ENCODE assay signal across 16 cellular contexts in genomic region chr17:38707678-38708351, GRCh38. TPM values are rescaled to one million over a fixed set of nuclear protein-coding genes. Genes with fewer than 3 reads are reported as not detected.
DNase-seq lines count a peak whose midpoint lies in the region; ATAC-seq and TF ChIP-seq lines count a peak whose summit lies in the region.
"Had no signal": no experiment of that assay in that cellular context is flagged by ENCODE, and none has a peak within 500 bp of the region (broad histone marks: within the 10 kb centered on the region; RNA-seq: fewer than 3 reads in every experiment).

No MANE protein-coding gene starts in this region.

- no peaks in the 10 kb centered on the region for H3K27me3 Mint-ChIP-seq in CD4-positive, CD25-positive, alpha-beta regulatory T cell
- H3K27me3 Mint-ChIP-seq in activated CD8-positive, alpha-beta T cell treated with anti-CD3 and anti-CD28 coated beads for 36 hours: no peaks in the 10 kb centered on the region
- no peaks in the 10 kb centered on the region for H3K27me3 Mint-ChIP-seq in naive B cell
- H3K27me3 Mint-ChIP-seq: dendritic cell treated with granulocyte-macrophage colony-stimulating factor and Interleukin-4, amounts not matched to agents 40 ng/mL and 50 ng/mL, for 4 days had no signal

- no peak for TF ChIP-seq CTCF in GM06990 (IDR thresholded peaks at IDR 0.05; ENCODE audit: insufficient read depth, low read length, poor library complexity, severe bottlenecking)
- no peak for TF ChIP-seq CTCF in activated CD8-positive, alpha-beta T cell treated with anti-CD3 and anti-CD28 coated beads for 36 hours (IDR thresholded peaks at IDR 0.05)

- no peak for ATAC-seq in CD4-positive, CD25-positive, alpha-beta regulatory T cell (ENCODE audit: low read depth in 2 of 2)
- ATAC-seq in activated CD8-positive, alpha-beta T cell treated with anti-CD3 and anti-CD28 coated beads for 36 hours: no peak
- no peak for ATAC-seq in naive B cell (ENCODE audit: low read depth in 2 of 2)
- ATAC-seq in GM21515 (IDR thresholded peaks at IDR 0.05; ENCODE audit: unreplicated experiment): no peak
- ATAC-seq in GM21825 (IDR thresholded peaks at IDR 0.05; ENCODE audit: unreplicated experiment): no peak
- ATAC-seq: activated CD4-positive, CD25-positive, alpha-beta regulatory T cell treated with anti-CD3 and anti-CD28 coated beads, Interleukin-2, amount 50 U/mL, for 24 hours; mucosa of descending colon; sciatic nerve had no signal

- POLR2A ChIA-PET in activated CD8-positive, alpha-beta T cell treated with anti-CD3 and anti-CD28 coated beads for 36 hours (lab: Charles Lee): interaction anchor here (0.8 to 18.4 kb wide), 6 partner anchors 14 to 31 kb away, joined by 3 to 390 read pairs (median 5); partner anchors contain the start of gene CISD3

- peaks cover 12 to 66% (median 26%) of the 10 kb centered on the region in 4 donors for H3K4me1 Mint-ChIP-seq in CD4-positive, CD25-positive, alpha-beta regulatory T cell
- peaks cover 52% of the 10 kb centered on the region for H3K4me1 Mint-ChIP-seq in activated CD8-positive, alpha-beta T cell treated with anti-CD3 and anti-CD28 coated beads for 36 hours (ENCODE audit: low read depth)
- peaks cover 57 to 73% (median 63%) of the 10 kb centered on the region in 3 donors for H3K4me1 Mint-ChIP-seq in naive B cell

- peaks cover 32% of the 10 kb centered on the region for H3K36me3 Mint-ChIP-seq in CD4-positive, CD25-positive, alpha-beta regulatory T cell
- peaks cover 66% of the 10 kb centered on the region for H3K36me3 Mint-ChIP-seq in activated CD8-positive, alpha-beta T cell treated with anti-CD3 and anti-CD28 coated beads for 36 hours (ENCODE audit: low read depth)
- peaks cover 0 to 16% of the 10 kb centered on the region in 2 donors for H3K36me3 Mint-ChIP-seq in naive B cell

- H3K27me3 ChIP-seq in CD4-positive, CD25-positive, alpha-beta regulatory T cell (ENCODE audit: control insufficient read depth, insufficient read depth, low read length): no peaks in the 10 kb centered on the region
- no peaks in the 10 kb centered on the region for H3K27me3 ChIP-seq in GM06990 (replicated peaks; ENCODE audit: control insufficient read depth, insufficient read depth, low read length)
- H3K27me3 ChIP-seq: adrenal gland, tibial artery had no signal

- peak overlapping the region; percentile 65 to 85 (median 69) for H3K27ac Mint-ChIP-seq in CD4-positive, CD25-positive, alpha-beta regulatory T cell
- peak overlapping the region; percentile 90 for H3K27ac Mint-ChIP-seq in activated CD8-positive, alpha-beta T cell treated with anti-CD3 and anti-CD28 coated beads for 36 hours
- H3K27ac Mint-ChIP-seq in naive B cell: peak overlapping the region in 4 of 6 donors; percentile 24 to 59 (median 58)
- H3K27ac Mint-ChIP-seq: dendritic cell treated with granulocyte-macrophage colony-stimulating factor and Interleukin-4, amounts not matched to agents 40 ng/mL and 50 ng/mL, for 4 days had no signal

- intact Hi-C loops in activated CD8-positive, alpha-beta T cell treated with anti-CD3 and anti-CD28 coated beads for 36 hours (cut with micrococcal nuclease): no loop called here

- H3K27ac ChIP-seq in CD4-positive, CD25-positive, alpha-beta regulatory T cell (ENCODE audit: insufficient read depth, low read length, poor library complexity, severe bottlenecking): peak overlapping the region; percentile 76

- H3K36me3 ChIP-seq in CD4-positive, CD25-positive, alpha-beta regulatory T cell (ENCODE audit: control insufficient read depth, insufficient read depth, low read length): peaks cover 47% of the 10 kb centered on the region
- H3K36me3 ChIP-seq in GM06990 (ENCODE audit: control insufficient read depth, insufficient read depth, low read length): peaks cover 25% of the 10 kb centered on the region

- H3K9me3 ChIP-seq in CD4-positive, CD25-positive, alpha-beta regulatory T cell (ENCODE audit: control insufficient read depth in 2 of 2, low read length in 2 of 2): no peaks in the 10 kb centered on the region
- H3K9me3 ChIP-seq: adrenal gland, mucosa of descending colon, tibial artery had no signal

- H3K4me1 ChIP-seq in CD4-positive, CD25-positive, alpha-beta regulatory T cell (ENCODE audit: control insufficient read depth, insufficient read depth, low read length, poor library complexity, severe bottlenecking): peaks cover 48% of the 10 kb centered on the region

- CTCF ChIA-PET in activated CD8-positive, alpha-beta T cell treated with anti-CD3 and anti-CD28 coated beads for 36 hours (lab: Charles Lee): interaction anchor here (1.7 to 3.6 kb wide), 3 partner anchors 21 to 31 kb away, joined by 7 to 31 read pairs (median 11); no protein-coding TSS in a partner anchor

- peaks cover 0 to 3% (median 0%) of the 10 kb centered on the region in 7 donors for H3K9me3 Mint-ChIP-seq in CD4-positive, CD25-positive, alpha-beta regulatory T cell
- no peaks in the 10 kb centered on the region for H3K9me3 Mint-ChIP-seq in activated CD8-positive, alpha-beta T cell treated with anti-CD3 and anti-CD28 coated beads for 36 hours
- H3K9me3 Mint-ChIP-seq in naive B cell: no peaks in the 10 kb centered on the region
- H3K9me3 Mint-ChIP-seq: dendritic cell treated with granulocyte-macrophage colony-stimulating factor and Interleukin-4, amounts not matched to agents 40 ng/mL and 50 ng/mL, for 4 days had no signal

- DNase-seq in CD4-positive, CD25-positive, alpha-beta regulatory T cell: no peak
- no peak for DNase-seq in GM06990 (ENCODE audit: extremely low read depth, insufficient read length)
- no peak for DNase-seq in activated CD8-positive, alpha-beta T cell treated with anti-CD3 and anti-CD28 coated beads for 36 hours
- DNase-seq in naive B cell: no peak
- no peak for DNase-seq in stimulated activated CD4-positive, alpha-beta T cell treated with anti-CD3 and anti-CD28 coated beads, Interleukin-4, amount 100 ng/mL, for 24 hours
- no peak for DNase-seq in NCI-H1694 treated with DMSO at 0.1 percent for 48 hours (lab: John Stamatoyannopoulos, UW)
- DNase-seq: adrenal gland, mucosa of descending colon, MV-4-11, NCI-H774, tibial artery had no signal

- H3K4me3 Mint-ChIP-seq in CD4-positive, CD25-positive, alpha-beta regulatory T cell: peak overlapping the region; percentile 43 to 100 (median 96)
- H3K4me3 Mint-ChIP-seq in activated CD8-positive, alpha-beta T cell treated with anti-CD3 and anti-CD28 coated beads for 36 hours: peak overlapping the region; percentile 98
- H3K4me3 Mint-ChIP-seq in naive B cell: peak overlapping the region in 6 of 8 donors; percentile 48 to 98 (median 72)

- H3K4me3 ChIP-seq in CD4-positive, CD25-positive, alpha-beta regulatory T cell (ENCODE audit: low read depth, low read length): no peak overlapping the region
- peak overlapping the region; percentile 89; the same call in 1 of the 2 replicates for H3K4me3 ChIP-seq in GM06990 (replicated peaks; ENCODE audit: low read depth, low read length)
- H3K4me3 ChIP-seq: mucosa of descending colon had no signal

RNA-seq across cellular contexts. Expression of gene MLLT6, which starts 2.7 kb away (rescaled TPM):
- 361 TPM for total RNA-seq in CD4-positive, CD25-positive, alpha-beta regulatory T cell
- 1 to 10 TPM; 5.2 to 6.8 (median 6.6) TPM for polyA plus RNA-seq in CD4-positive, CD25-positive, alpha-beta regulatory T cell
- 100 to 1,000 TPM; 145 to 148 TPM for total RNA-seq in activated CD8-positive, alpha-beta T cell treated with anti-CD3 and anti-CD28 coated beads for 36 hours
- polyA plus RNA-seq in naive B cell (ENCODE audit: low read depth in 6 of 6): 1 to 10 TPM; 1.7 to 9.0 (median 4.7) TPM

RNA-seq across cellular contexts. Expression of gene CISD3, which starts 22.3 kb away (rescaled TPM):
- total RNA-seq in CD4-positive, CD25-positive, alpha-beta regulatory T cell: 8.7 TPM
- 10 to 100 TPM; 31.7 to 62.6 (median 40.6) TPM for polyA plus RNA-seq in CD4-positive, CD25-positive, alpha-beta regulatory T cell
- 10 to 100 TPM; 43.2 to 44.2 TPM for total RNA-seq in activated CD8-positive, alpha-beta T cell treated with anti-CD3 and anti-CD28 coated beads for 36 hours
- polyA plus RNA-seq in naive B cell (ENCODE audit: low read depth in 6 of 6): 10 to 100 TPM; 19.1 to 31.5 (median 21.2) TPM

RNA-seq across cellular contexts. Expression of gene EPOP, which starts 33.1 kb away (rescaled TPM):
- 0.59 TPM for total RNA-seq in CD4-positive, CD25-positive, alpha-beta regulatory T cell
- polyA plus RNA-seq in CD4-positive, CD25-positive, alpha-beta regulatory T cell: under 1 TPM in 1 of 4 donors, not detected in 3; 0.13 TPM
- 10 to 100 TPM; 31.8 to 32.2 TPM for total RNA-seq in activated CD8-positive, alpha-beta T cell treated with anti-CD3 and anti-CD28 coated beads for 36 hours
- polyA plus RNA-seq in naive B cell (ENCODE audit: low read depth in 6 of 6): not detected

RNA-seq across cellular contexts. Expression of gene PCGF2, which starts 40.3 kb away (rescaled TPM):
- total RNA-seq in CD4-positive, CD25-positive, alpha-beta regulatory T cell: 0.25 TPM
- not detected for polyA plus RNA-seq in CD4-positive, CD25-positive, alpha-beta regulatory T cell
- 1 to 10 TPM in 1 of 2 experiments, under 1 TPM in 1; 0.50 to 1.2 TPM for total RNA-seq in activated CD8-positive, alpha-beta T cell treated with anti-CD3 and anti-CD28 coated beads for 36 hours
- not detected for polyA plus RNA-seq in naive B cell (ENCODE audit: low read depth in 6 of 6)

RNA-seq across cellular contexts. Expression of gene PSMB3, which starts 44.7 kb away (rescaled TPM):
- total RNA-seq in CD4-positive, CD25-positive, alpha-beta regulatory T cell: 107 TPM
- polyA plus RNA-seq in CD4-positive, CD25-positive, alpha-beta regulatory T cell: 100 to 1,000 TPM; 473 to 589 (median 509) TPM
- 100 to 1,000 TPM; 275 to 279 TPM for total RNA-seq in activated CD8-positive, alpha-beta T cell treated with anti-CD3 and anti-CD28 coated beads for 36 hours
- polyA plus RNA-seq in naive B cell (ENCODE audit: low read depth in 6 of 6): 100 to 1,000 TPM; 326 to 642 (median 411) TPM

Comparison
In these comparisons a context has a peak if more than half of its experiments do, and no peak if none do; other contexts are left out.
1. RNA of gene EPOP, which starts 33.1 kb away (total RNA-seq): 31.8 to 32.2 TPM in activated CD8-positive, alpha-beta T cell treated with anti-CD3 and anti-CD28 coated beads for 36 hours; 0.59 TPM in CD4-positive, CD25-positive, alpha-beta regulatory T cell (single experiment); every median in the first group is over 10 times any median in the second.
2. Peak in every context shown above with its lines, with median percentiles within 50 percentile points of each other: H3K27ac Mint-ChIP-seq and H3K4me3 Mint-ChIP-seq.